Comparison of ENCODE assay signal across 8 cellular contexts in the genomic region with DNA sequence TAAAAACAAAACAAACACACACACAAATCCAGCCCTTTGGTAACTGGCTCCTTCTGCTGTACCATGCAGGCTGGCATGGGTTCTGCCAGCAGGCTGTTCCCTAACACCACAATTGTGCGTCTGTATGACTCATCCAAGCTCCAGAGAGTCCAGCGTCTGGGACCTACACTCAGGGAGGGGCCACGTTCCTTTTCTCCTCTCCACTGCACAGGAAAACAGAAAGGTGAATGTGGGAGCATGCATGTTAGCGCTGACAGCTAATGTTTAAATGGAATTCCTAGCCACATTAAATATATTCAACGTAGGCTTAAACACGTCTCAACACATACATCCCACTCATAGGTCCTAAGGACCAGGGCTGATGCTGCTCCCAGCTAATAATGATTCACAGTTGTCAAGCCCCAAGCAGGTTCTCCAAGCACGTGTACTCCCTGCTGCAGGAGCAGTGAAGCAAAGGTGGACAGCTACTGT. TPM values are rescaled to one million over a fixed set of nuclear protein-coding genes. Genes with fewer than 3 reads are reported as not detected.
A peak's percentile ranks its signal among the peaks of the same experiment; 100 is the strongest.
DNase-seq lines count a peak whose midpoint lies in the region; ATAC-seq, FAIRE-seq and TF ChIP-seq lines count a peak whose summit lies in the region.

No MANE protein-coding gene starts in this region.

- H3K27me3 Mint-ChIP-seq in natural killer cell treated with Interleukin-12 subunit alpha and Interleukin-12 subunit beta and Interleukin-15 and Interleukin-18, amount 100 ng/mL, for 72 hours = no peaks in the 10 kb centered on the region

- H3K36me3 ChIP-seq in BJ (ENCODE audit: control insufficient read depth, insufficient read depth, low read length) (peaks cover 4% of the 10 kb centered on the region), brain microvascular endothelial cell (replicated peaks) (no peaks in the 10 kb centered on the region), kidney (ENCODE audit: control insufficient read depth in 1 of 2, insufficient read depth in 2 of 2, low read length in 2 of 2) (peaks cover 0 to 7% of the 10 kb centered on the region in 2 donors), transverse colon (no peaks in the 10 kb centered on the region)

- ATAC-seq in HG02840 (IDR thresholded peaks at IDR 0.05; ENCODE audit: low FRiP score, unreplicated experiment) = no peak
- no peak for ATAC-seq in natural killer cell treated with Interleukin-12 subunit alpha and Interleukin-12 subunit beta and Interleukin-15 and Interleukin-18, amount 100 ng/mL, for 72 hours

- peaks cover 11 to 15% of the 10 kb centered on the region in 2 donors for H3K4me1 Mint-ChIP-seq in natural killer cell treated with Interleukin-12 subunit alpha and Interleukin-12 subunit beta and Interleukin-15 and Interleukin-18, amount 100 ng/mL, for 72 hours (ENCODE audit: low read depth in 2 of 2)

- H3K4me3 Mint-ChIP-seq in natural killer cell treated with Interleukin-12 subunit alpha and Interleukin-12 subunit beta and Interleukin-15 and Interleukin-18, amount 100 ng/mL, for 72 hours = no peak overlapping the region

- POLR2A ChIA-PET in BJ (lab: Charles Lee) = no interaction called here

- TF ChIP-seq CTCF in BJ (IDR thresholded peaks at IDR 0.05; ENCODE audit: insufficient read depth, low read depth, low read length) (peak; percentile 78), brain microvascular endothelial cell (IDR thresholded peaks at IDR 0.05; ENCODE audit: low read depth, low read length, missing control alignments) (peak; percentile 85), kidney (IDR thresholded peaks at IDR 0.05; ENCODE audit: borderline replicate concordance, extremely low read depth, insufficient read depth) (peak; percentile 51), transverse colon (IDR thresholded peaks at IDR 0.05) (peak; percentile 47 to 83 (median 60))

- H3K4me1 ChIP-seq in kidney (ENCODE audit: control insufficient read depth in 1 of 2, insufficient read depth in 1 of 2, low read depth in 1 of 2, low read length in 2 of 2) (peaks cover 0 to 3% of the 10 kb centered on the region in 2 donors), transverse colon (peaks cover 22 to 60% (median 43%) of the 10 kb centered on the region in 4 donors)

- WGBS in transverse colon (ENCODE audit: low coverage in 1 of 2), 2 donors = 39 to 40% methylated on average over 5 to 7 of the region's 7 CpGs

- intact Hi-C loops in kidney (cut with DNase I) = no loop called here
- intact Hi-C loops in transverse colon (cut with DNase I; ENCODE audit: low total_unique reads) = no loop called here

- no peak for TF ChIP-seq POLR2A in transverse colon (IDR thresholded peaks at IDR 0.05)

- DNase-seq in BJ (ENCODE audit: low read depth) = no peak
- peak; percentile 35 for DNase-seq in LoVo (ENCODE audit: low spot score)
- peak; percentile 77 for DNase-seq in brain microvascular endothelial cell
- peak; percentile 77 for DNase-seq in kidney
- peak; percentile 83 for DNase-seq in transverse colon
- no peak for DNase-seq in activated gamma-delta T cell treated with Interleukin-2 at 50 U/mL for 16 hours
- DNase-seq in natural killer cell treated with Interleukin-12 subunit alpha and Interleukin-12 subunit beta and Interleukin-15 and Interleukin-18, amount 100 ng/mL, for 72 hours (ENCODE audit: low spot score) = no peak

- TF ChIP-seq EP300 in transverse colon (IDR thresholded peaks at IDR 0.05; ENCODE audit: low read depth) = no peak

- H3K9me3 ChIP-seq in kidney (ENCODE audit: control insufficient read depth in 1 of 2, low read length in 2 of 2) (no peaks in the 10 kb centered on the region), transverse colon (no peaks in the 10 kb centered on the region)

- H3K36me3 Mint-ChIP-seq in natural killer cell treated with Interleukin-12 subunit alpha and Interleukin-12 subunit beta and Interleukin-15 and Interleukin-18, amount 100 ng/mL, for 72 hours = no peaks in the 10 kb centered on the region

- CTCF ChIA-PET in BJ (lab: Yijun Ruan, JAX) = interaction anchor here (0.5 to 4.0 kb wide), 21 partner anchors 8 to 1121 kb away, joined by 3 to 50 read pairs (median 3); a partner anchor contains a TSS

- H3K4me3 ChIP-seq in BJ (ENCODE audit: low read depth, low read length) = no peak overlapping the region
- H3K4me3 ChIP-seq in brain microvascular endothelial cell (ENCODE audit: low read depth, low read length) = no peak overlapping the region
- H3K4me3 ChIP-seq in kidney (ENCODE audit: low read length in 2 of 2) = no peak overlapping the region
- H3K4me3 ChIP-seq in transverse colon = no peak overlapping the region

- H3K27ac ChIP-seq in brain microvascular endothelial cell (no peak overlapping the region), kidney (ENCODE audit: low read depth in 2 of 2, low read length in 2 of 2) (no peak overlapping the region), transverse colon (peak overlapping the region; percentile 52 to 67 (median 62))

- H3K27ac Mint-ChIP-seq in natural killer cell treated with Interleukin-12 subunit alpha and Interleukin-12 subunit beta and Interleukin-15 and Interleukin-18, amount 100 ng/mL, for 72 hours = no peak overlapping the region

- no peak for FAIRE-seq in kidney (lab: Jason Lieb, UNC)

- H3K9me3 Mint-ChIP-seq in natural killer cell treated with Interleukin-12 subunit alpha and Interleukin-12 subunit beta and Interleukin-15 and Interleukin-18, amount 100 ng/mL, for 72 hours = no peaks in the 10 kb centered on the region

- H3K9ac ChIP-seq in kidney (ENCODE audit: low read length in 2 of 2) = no peak overlapping the region

- no peaks in the 10 kb centered on the region for H3K27me3 ChIP-seq in BJ (ENCODE audit: control insufficient read depth, insufficient read depth, low read length)
- no peaks in the 10 kb centered on the region for H3K27me3 ChIP-seq in brain microvascular endothelial cell (replicated peaks)
- H3K27me3 ChIP-seq in transverse colon = no peaks in the 10 kb centered on the region

- in situ Hi-C loops in brain microvascular endothelial cell (cut with HindIII; ENCODE audit: low pct_ligation_motif_present, low sequenced_read_pairs) = no loop called here
- in situ Hi-C loops in transverse colon (cut with MboI; ENCODE audit: low pct_ligation_motif_present in 1 of 4, low pct_unique_long_range_greater_than_20kb in 1 of 4, low sequenced_read_pairs in 3 of 4) = no loop called here

RNA-seq across cellular contexts. Expression of a gene that starts 20.7 kb away (rescaled TPM):
- polyA plus RNA-seq in BJ (2011; rRNA removed) = 28.7 and 33.7 TPM in 2 replicates
- polyA minus RNA-seq in BJ (2011; rRNA and poly(A)+ RNA removed) = 19.6 and 20.9 TPM in 2 replicates
- 42.5 TPM for total RNA-seq in kidney
- polyA plus RNA-seq in kidney (ENCODE audit: insufficient read depth, low read depth, low replicate concordance) = 153 TPM
- total RNA-seq in transverse colon = 100 to 1,000 TPM in 2 of 4 donors, 10 to 100 TPM in 2; 41.8 to 166 (median 98.3) TPM
- 1 to 10 TPM; 5.3 to 6.4 TPM for total RNA-seq in natural killer cell treated with Interleukin-12 subunit alpha and Interleukin-12 subunit beta and Interleukin-15 and Interleukin-18, amount 100 ng/mL, for 72 hours

Comparison
In these comparisons a context has a peak if more than half of its experiments do, and no peak if none do; other contexts are left out.
1. DNase-seq: peak in LoVo (single experiment), brain microvascular endothelial cell (single experiment), kidney (single experiment) and transverse colon (single experiment); none in BJ (single experiment), activated gamma-delta T cell treated with Interleukin-2 at 50 U/mL for 16 hours (single experiment) and natural killer cell treated with Interleukin-12 subunit alpha and Interleukin-12 subunit beta and Interleukin-15 and Interleukin-18, amount 100 ng/mL, for 72 hours (single experiment).
2. H3K27ac ChIP-seq: peak in transverse colon (4 of 4); none in brain microvascular endothelial cell (single experiment) and kidney (0 of 2).
3. Peak in every context shown above with its lines, with median percentiles within 50 percentile points of each other: CTCF ChIP-seq.